8 cellular contexts compared by ENCODE assay signal in genomic region chr5:126676195-126676624, GRCh38.
DNase-seq lines count a peak whose midpoint lies in the region; ATAC-seq and TF ChIP-seq lines count a peak whose summit lies in the region.

No MANE protein-coding gene starts in this region.

- H3K4me3 Mint-ChIP-seq in activated T-cell treated with anti-CD3 and anti-CD28 coated beads, Interleukin-2, amount 50 U/mL, for 24 hours, result no peak overlapping the region

- H3K9me3 ChIP-seq in neutrophil (no peaks in the 10 kb centered on the region), tibial nerve (no peaks in the 10 kb centered on the region)

- H3K36me3 ChIP-seq in neutrophil, result no peaks in the 10 kb centered on the region
- H3K36me3 ChIP-seq in tibial nerve, result no peaks in the 10 kb centered on the region

- 21% methylated on average over 4 of the region's 4 CpGs for WGBS in tibial nerve, 2 donors

- H3K27ac ChIP-seq in HL-60 (replicated peaks) (no peak overlapping the region), neutrophil (no peak overlapping the region), tibial nerve (no peak overlapping the region)

- ATAC-seq in GM19468 (IDR thresholded peaks at IDR 0.05; ENCODE audit: extremely low read depth, unreplicated experiment), result peak; percentile 67

- H3K4me1 Mint-ChIP-seq in activated T-cell treated with anti-CD3 and anti-CD28 coated beads, Interleukin-2, amount 50 U/mL, for 24 hours (ENCODE audit: low read depth), result peaks cover 5% of the 10 kb centered on the region

- no peak for TF ChIP-seq EP300 in tibial nerve (IDR thresholded peaks at IDR 0.05)

- no peak for TF ChIP-seq POLR2A in tibial nerve (IDR thresholded peaks at IDR 0.05)

- DNase-seq in COLO668 (lab: John Stamatoyannopoulos, UW; ENCODE audit: unreplicated experiment) (peak; percentile 28), HL-60 (ENCODE audit: low read depth in 1 of 2, low spot score in 1 of 2) (peak in 1 of 2 experiments; percentile 44), OCI-M1 (lab: John Stamatoyannopoulos, UW) (peak; percentile 62), fibroblast of mammary gland (ENCODE audit: low read depth) (peak; percentile 69), tibial nerve (ENCODE audit: low spot score in 2 of 2) (peak in 1 of 2 donors; percentile 71)
- DNase-seq in activated T-cell treated with anti-CD3 and anti-CD28 coated beads, Interleukin-2, amount 50 U/mL, for 24 hours, result peak; percentile 61

- H3K27me3 ChIP-seq in HL-60 (ENCODE audit: insufficient read depth, poor library complexity, severe bottlenecking) (no peaks in the 10 kb centered on the region), neutrophil (no peaks in the 10 kb centered on the region), tibial nerve (no peaks in the 10 kb centered on the region)

- H3K4me3 ChIP-seq in HL-60 (replicated peaks; ENCODE audit: insufficient read depth, low read length) (no peak overlapping the region), fibroblast of mammary gland (ENCODE audit: control insufficient read depth, low read depth, low read length) (no peak overlapping the region), neutrophil (ENCODE audit: low read depth in 1 of 2, low read length in 1 of 2) (no peak overlapping the region), tibial nerve (no peak overlapping the region)

- H3K36me3 Mint-ChIP-seq in activated T-cell treated with anti-CD3 and anti-CD28 coated beads, Interleukin-2, amount 50 U/mL, for 24 hours (ENCODE audit: low read depth), result no peaks in the 10 kb centered on the region

- H3K4me1 ChIP-seq in neutrophil (ENCODE audit: control insufficient read depth in 1 of 2, insufficient read depth in 1 of 2, low read depth in 1 of 2, low read length in 1 of 2) (peaks cover 4 to 5% of the 10 kb centered on the region in 2 experiments), tibial nerve (no peaks in the 10 kb centered on the region)

- TF ChIP-seq CTCF in HL-60 (IDR thresholded peaks at IDR 0.05; ENCODE audit: insufficient read depth, low read length) (peak; percentile 5), fibroblast of mammary gland (conservative IDR thresholded peaks at IDR 0.05; ENCODE audit: control insufficient read depth, insufficient read depth, low read depth, low read length) (peak; percentile 91), neutrophil (IDR thresholded peaks at IDR 0.05) (peak; percentile 76), tibial nerve (IDR thresholded peaks at IDR 0.05) (peak; percentile 67 to 81 (median 73))

- H3K27ac Mint-ChIP-seq in activated T-cell treated with anti-CD3 and anti-CD28 coated beads, Interleukin-2, amount 50 U/mL, for 24 hours, result peak overlapping the region; percentile 24

- H3K27me3 Mint-ChIP-seq in activated T-cell treated with anti-CD3 and anti-CD28 coated beads, Interleukin-2, amount 50 U/mL, for 24 hours, result no peaks in the 10 kb centered on the region

- H3K9me3 Mint-ChIP-seq in activated T-cell treated with anti-CD3 and anti-CD28 coated beads, Interleukin-2, amount 50 U/mL, for 24 hours, result no peaks in the 10 kb centered on the region

Comparison
In these comparisons a context has a peak if more than half of its experiments do, and no peak if none do; other contexts are left out.
1. CTCF ChIP-seq: peak in every context shown above with its lines; median percentile 91 in fibroblast of mammary gland; 76 in neutrophil; 73 in tibial nerve; 5 in HL-60.